27 cellular contexts compared by ENCODE assay signal in the genomic region with DNA sequence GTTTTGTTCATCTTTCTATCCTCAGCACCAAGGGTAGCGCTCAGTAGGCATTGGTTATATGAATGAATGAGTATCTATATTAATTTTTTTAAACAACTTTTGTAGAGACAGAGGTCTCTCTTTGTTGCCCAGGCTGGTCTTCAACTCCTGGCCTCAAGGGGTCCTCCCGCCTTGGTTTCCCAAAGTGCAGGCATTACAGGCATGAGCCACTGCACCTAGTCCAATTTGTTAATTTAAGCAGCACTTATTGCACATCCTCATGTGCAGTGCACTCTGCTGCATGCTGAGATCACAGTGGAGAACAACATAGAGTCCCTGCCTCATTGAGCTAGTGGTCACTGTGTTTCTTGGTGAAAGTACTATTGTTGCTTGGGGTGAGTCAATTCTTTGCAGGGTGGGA.
DNase-seq lines count a peak whose midpoint lies in the region; ATAC-seq, FAIRE-seq and TF ChIP-seq lines count a peak whose summit lies in the region.
"Had no signal": no experiment of that assay in that cellular context is flagged by ENCODE, and none has a peak within 500 bp of the region (broad histone marks: within the 10 kb centered on the region; RNA-seq: fewer than 3 reads in every experiment).

No MANE protein-coding gene starts in this region.

- H3K4me3 ChIP-seq in left ventricle myocardium inferior (no peak overlapping the region), heart left ventricle (no peak overlapping the region), H1 (ENCODE audit: extremely low read depth in 1 of 4, insufficient read depth in 2 of 4, low read depth in 3 of 4, low read length in 4 of 4) (peak overlapping the region in 1 of 4 experiments; percentile 42; a peak in 1 of 8 replicates), mesendoderm (ENCODE audit: low read length) (no peak overlapping the region), vagina (no peak overlapping the region)
- H3K4me3 ChIP-seq: HAP-1, MG63 had no signal

- TF ChIP-seq CTCF in left ventricle myocardium inferior (IDR thresholded peaks at IDR 0.05; ENCODE audit: borderline replicate concordance) (no peak), heart left ventricle (IDR thresholded peaks at IDR 0.05) (no peak), H1 (IDR thresholded peaks at IDR 0.05; ENCODE audit: control extremely low read depth in 1 of 3, insufficient read depth in 1 of 3, low read depth in 1 of 3, low read length in 3 of 3) (no peak), vagina (IDR thresholded peaks at IDR 0.05) (no peak)

- CTCF ChIA-PET in H1 (lab: Charles Lee; ENCODE audit: partially characterized antibody), result interaction anchor here (0.7 to 9.5 kb wide), 6 partner anchors 13 to 492 kb away, joined by 3 to 68 read pairs (median 10); a partner anchor contains a TSS

- H3K27me3 ChIP-seq in left ventricle myocardium inferior (ENCODE audit: low read depth) (no peaks in the 10 kb centered on the region), heart left ventricle (peaks cover 0 to 36% (median 0%) of the 10 kb centered on the region in 9 donors), H1 (replicated peaks in 1 of 4; ENCODE audit: control insufficient read depth in 3 of 4, extremely low read depth in 1 of 4, insufficient read depth in 3 of 4, low read length in 3 of 4) (no peaks in the 10 kb centered on the region), mesendoderm (ENCODE audit: insufficient read depth, low read length, poor library complexity) (no peaks in the 10 kb centered on the region), vagina (no peaks in the 10 kb centered on the region)
- H3K27me3 ChIP-seq: MG63 had no signal

- H3K56ac ChIP-seq in H1 (replicated peaks; ENCODE audit: insufficient read length, low read depth, low read length), result no peak overlapping the region
- peak overlapping the region; percentile 67 for H3K56ac ChIP-seq in mesendoderm (ENCODE audit: low read length)

- no peak for TF ChIP-seq POLR2A in heart left ventricle (IDR thresholded peaks at IDR 0.05)
- no peak for TF ChIP-seq POLR2A in H1 (IDR thresholded peaks at IDR 0.05; ENCODE audit: control extremely low read depth in 1 of 2, low read depth in 2 of 2, low read length in 2 of 2)
- TF ChIP-seq POLR2A in vagina (IDR thresholded peaks at IDR 0.05), result no peak

- no peaks in the 10 kb centered on the region for H3K23me2 ChIP-seq in H1 (ENCODE audit: low read depth, low read length)

- no peak for ATAC-seq in heart left ventricle
- ATAC-seq: CD8-positive, alpha-beta T cell; Panc1 had no signal

- H4K5ac ChIP-seq in H1 (ENCODE audit: insufficient read length, low read depth, low read length) (no peak overlapping the region), mesendoderm (ENCODE audit: low read length) (no peak overlapping the region)

- 0 out of 2 replicates have a peak overlapping the region, but pooled peaks have one; percentile 68 for H2BK12ac ChIP-seq in H1 (ENCODE audit: low read depth, low read length)

- H3K9ac ChIP-seq in H1 (replicated peaks in 1 of 4; ENCODE audit: extremely low read depth in 1 of 4, low read depth in 3 of 4, low read length in 3 of 4) (no peak overlapping the region), mesendoderm (ENCODE audit: low read length) (no peak overlapping the region)

- 85 to 100% (median 97%) methylated on average over 2 of the region's 2 CpGs for WGBS in heart left ventricle, 4 donors
- WGBS in H1 (ENCODE audit: extremely low coverage in 1 of 2, insufficient coverage in 1 of 2, insufficient read length in 1 of 2, insufficient replicate concordance in 2 of 2, low coverage in 1 of 2, low lambda C conversion rate in 2 of 2, missing lambda C conversion rate in 1 of 2), 2 experiments, result 96% methylated on average over 2 of the region's 2 CpGs; no CpG with 5 or more reads in 1 of the 2 experiments
- no CpG with 5 or more reads among the region's 2 CpGs for WGBS in mesendoderm (ENCODE audit: extremely low coverage, insufficient coverage, low lambda C conversion rate)

- DNase-seq in left ventricle myocardium inferior (no peak), heart left ventricle (no peak), H1 (ENCODE audit: low read depth in 1 of 2, low spot score in 2 of 2) (no peak), mesendoderm (no peak), vagina (ENCODE audit: extremely low spot score in 2 of 2) (peak; percentile 67 to 74), NCI-H446 (lab: John Stamatoyannopoulos, UW) (no peak), DMS114 treated with DMSO at 0.1 percent for 48 hours (lab: John Stamatoyannopoulos, UW; ENCODE audit: unreplicated experiment) (no peak), NCI-H524 (lab: John Stamatoyannopoulos, UW) (no peak)
- DNase-seq: Caco-2, DMS79 treated with DMSO at 0.1 percent for 48 hours, GF-D8, KBM-7, MG63, NCI-H1105 treated with DMSO at 0.1 percent for 48 hours, NCI-H146, NCI-H1930, NCI-H2107, NCI-H526, SHP77 treated with DMSO at 0.1 percent for 48 hours had no signal

- H2AFZ ChIP-seq in H1 (ENCODE audit: low read length), result no peak overlapping the region

- peak overlapping the region; percentile 72 for H3K27ac ChIP-seq in left ventricle myocardium inferior (replicated peaks)
- H3K27ac ChIP-seq in heart left ventricle, result peak overlapping the region in 2 of 12 donors; percentile 69 to 79
- H3K27ac ChIP-seq in H1 (ENCODE audit: low read depth, low read length), result no peak overlapping the region
- H3K27ac ChIP-seq in mesendoderm (ENCODE audit: low read depth, low read length), result no peak overlapping the region
- H3K27ac ChIP-seq in vagina, result no peak overlapping the region
- H3K27ac ChIP-seq: 22Rv1, C4-2B, RWPE1 had no signal

- H3K4ac ChIP-seq in H1 (replicated peaks; ENCODE audit: insufficient read length, low read depth, low read length) (no peak overlapping the region), mesendoderm (ENCODE audit: low read depth, low read length) (no peak overlapping the region)

- no peak overlapping the region for H2BK20ac ChIP-seq in H1 (ENCODE audit: low read length)

- H3K14ac ChIP-seq in H1 (ENCODE audit: insufficient read length), result no peak overlapping the region

- H2BK5ac ChIP-seq in H1 (ENCODE audit: low read depth, low read length), result peak overlapping the region; percentile 75; the same call in 1 of the 2 replicates
- no peak overlapping the region for H2BK5ac ChIP-seq in mesendoderm (ENCODE audit: low read length)

- peak overlapping the region in 1 of 2 experiments; percentile 57; a peak in 1 of 4 replicates for H3K4me2 ChIP-seq in H1 (ENCODE audit: insufficient read depth in 1 of 2, low read depth in 2 of 2, low read length in 2 of 2)
- no peak overlapping the region for H3K4me2 ChIP-seq in mesendoderm (ENCODE audit: low read length)

- no peaks in the 10 kb centered on the region for H3K9me3 ChIP-seq in left ventricle myocardium inferior (replicated peaks)
- H3K9me3 ChIP-seq in heart left ventricle, result no peaks in the 10 kb centered on the region
- no peaks in the 10 kb centered on the region for H3K9me3 ChIP-seq in H1 (ENCODE audit: insufficient read depth in 2 of 2, low read depth in 1 of 2, low read length in 1 of 2)
- H3K9me3 ChIP-seq in vagina, result no peaks in the 10 kb centered on the region
- H3K9me3 ChIP-seq: Caco-2, HAP-1, MG63 had no signal

- H3K23ac ChIP-seq in H1 (ENCODE audit: insufficient read length), result no peak overlapping the region
- no peak overlapping the region for H3K23ac ChIP-seq in mesendoderm (ENCODE audit: low read length)

- H3K79me1 ChIP-seq in H1 (ENCODE audit: low read depth, low read length) (no peaks in the 10 kb centered on the region; the same call in 1 of the 2 replicates), mesendoderm (ENCODE audit: low read length) (no peaks in the 10 kb centered on the region)

- POLR2A ChIA-PET in H1 (lab: Charles Lee; ENCODE audit: partially characterized antibody), result interaction anchor here (0.7 to 3.3 kb wide), 4 partner anchors 14 to 94 kb away, joined by 3 to 18 read pairs (median 5); a partner anchor contains a TSS

- TF ChIP-seq EP300 in H1 (IDR thresholded peaks at IDR 0.05; ENCODE audit: borderline replicate concordance in 1 of 2, low read depth in 2 of 2, low read length in 2 of 2), result no peak

- H2BK120ac ChIP-seq in H1 (replicated peaks; ENCODE audit: low read depth, low read length), result no peak overlapping the region
- H2BK120ac ChIP-seq in mesendoderm (ENCODE audit: low read depth, low read length), result no peak overlapping the region

- H3K4me1 ChIP-seq in left ventricle myocardium inferior, result peaks cover 15% of the 10 kb centered on the region
- peaks cover 0 to 20% (median 8%) of the 10 kb centered on the region in 12 donors for H3K4me1 ChIP-seq in heart left ventricle
- peaks cover 1 to 10% (median 7%) of the 10 kb centered on the region in 4 experiments; a peak in 4 of 7 replicates for H3K4me1 ChIP-seq in H1 (replicated peaks in 1 of 4; ENCODE audit: control insufficient read depth in 3 of 4, insufficient read depth in 4 of 4, low read length in 3 of 4)
- H3K4me1 ChIP-seq in mesendoderm (ENCODE audit: control insufficient read depth, low read depth, low read length), result peaks cover 8% of the 10 kb centered on the region
- peaks cover 10% of the 10 kb centered on the region for H3K4me1 ChIP-seq in vagina
- H3K4me1 ChIP-seq: Caco-2, HAP-1 had no signal

- FAIRE-seq in H1 (lab: Jason Lieb, UNC), result no peak
- FAIRE-seq: GM12891, HepG2 had no signal

- peak overlapping the region; percentile 87; the same call in 1 of the 2 replicates for H3K18ac ChIP-seq in H1 (ENCODE audit: extremely low read depth, low read length)
- peak overlapping the region; percentile 76 for H3K18ac ChIP-seq in mesendoderm (ENCODE audit: low read length)

- 0 out of 2 replicates have a peak overlapping the region, but pooled peaks have one; percentile 61 for H2BK15ac ChIP-seq in H1 (ENCODE audit: low read length)
- H2BK15ac ChIP-seq in mesendoderm (replicated peaks; ENCODE audit: low read depth), result no peak overlapping the region

- H2AK5ac ChIP-seq in H1 (ENCODE audit: low read depth, low read length), result no peak overlapping the region
- no peak overlapping the region for H2AK5ac ChIP-seq in mesendoderm (ENCODE audit: low read length)

- intact Hi-C loops in left ventricle myocardium inferior (cut with micrococcal nuclease), result no loop called here
- intact Hi-C loops in heart left ventricle (cut with DNase I), result loop anchor here in 1 of 10 donors (10.0 kb wide), 1 partner anchor 540 kb away; no protein-coding TSS in a partner anchor
- intact Hi-C loops in vagina (cut with DNase I), result no loop called here

- no peak for TF ChIP-seq RAD21 in H1 (IDR thresholded peaks at IDR 0.05 in 1 of 2, conservative IDR thresholded peaks at IDR 0.05 in 1 of 2; ENCODE audit: low read depth in 2 of 2, low read length in 2 of 2)

- H4K20me1 ChIP-seq in H1 (replicated peaks in 1 of 2; ENCODE audit: control insufficient read depth in 1 of 2, insufficient read depth in 2 of 2, low read length in 2 of 2), result no peaks in the 10 kb centered on the region

- H4K8ac ChIP-seq in H1 (ENCODE audit: extremely low read depth, insufficient read depth, low read length) (no peak overlapping the region), mesendoderm (ENCODE audit: low read depth, low read length) (no peak overlapping the region)

- no peak overlapping the region for H4K91ac ChIP-seq in H1 (replicated peaks; ENCODE audit: insufficient read length, low read length)

- H3K36me3 ChIP-seq in left ventricle myocardium inferior (no peaks in the 10 kb centered on the region), heart left ventricle (no peaks in the 10 kb centered on the region), H1 (ENCODE audit: control insufficient read depth in 2 of 4, insufficient read depth in 4 of 4, low read length in 3 of 4) (no peaks in the 10 kb centered on the region), mesendoderm (ENCODE audit: control insufficient read depth, insufficient read depth, low read length) (no peaks in the 10 kb centered on the region), vagina (no peaks in the 10 kb centered on the region)
- H3K36me3 ChIP-seq: HAP-1, MG63 had no signal

- peaks cover 0 to 3% of the 10 kb centered on the region in 2 experiments; a peak in 2 of 4 replicates for H3K79me2 ChIP-seq in H1 (ENCODE audit: control insufficient read depth in 1 of 2, insufficient read depth in 2 of 2, low read length in 2 of 2)
- H3K79me2 ChIP-seq in mesendoderm (ENCODE audit: control insufficient read depth, insufficient read depth, low read length), result no peaks in the 10 kb centered on the region

Comparison
In these comparisons a context has a peak if more than half of its experiments do, and no peak if none do; other contexts are left out.
1. DNase-seq: peak in vagina (2 of 2); none in left ventricle myocardium inferior (single experiment), heart left ventricle (0 of 5), H1 (0 of 2), mesendoderm (single experiment), NCI-H446 (0 of 2), DMS114 treated with DMSO at 0.1 percent for 48 hours (single experiment) and NCI-H524 (0 of 2).